22 cellular contexts compared by ENCODE assay signal in the genomic region with DNA sequence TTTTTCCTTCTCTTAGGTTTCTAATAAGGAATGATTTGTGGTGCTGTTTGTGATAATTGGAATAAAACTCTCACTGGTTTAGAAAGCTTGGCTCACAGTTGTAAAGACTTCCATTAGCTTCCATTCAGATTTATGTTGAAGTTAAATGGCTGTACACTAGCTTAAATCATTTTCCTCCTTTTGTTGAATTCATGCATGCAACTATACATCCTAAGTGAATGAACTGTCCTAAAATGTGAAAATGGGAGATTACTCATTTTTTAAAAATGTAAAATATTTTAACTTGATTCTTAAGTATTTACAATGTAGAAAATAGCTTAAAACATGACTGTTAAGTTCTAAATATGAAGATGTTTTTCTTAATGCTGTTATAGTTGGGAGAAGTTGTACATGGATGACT. TPM values are rescaled to one million over a fixed set of nuclear protein-coding genes. Genes with fewer than 3 reads are reported as not detected.
DNase-seq lines count a peak whose midpoint lies in the region; ATAC-seq, FAIRE-seq and TF ChIP-seq lines count a peak whose summit lies in the region.
"Had no signal": no experiment of that assay in that cellular context is flagged by ENCODE, and none has a peak within 500 bp of the region (broad histone marks: within the 10 kb centered on the region; RNA-seq: fewer than 3 reads in every experiment).

No MANE protein-coding gene starts in this region.

- in situ Hi-C loops in brain microvascular endothelial cell (cut with HindIII; ENCODE audit: low pct_ligation_motif_present, low sequenced_read_pairs): no loop called here

- TF ChIP-seq POLR2A in lower leg skin (IDR thresholded peaks at IDR 0.05): no peak

- CTCF ChIA-PET in activated naive CD4-positive, alpha-beta T cell treated with anti-CD3 and anti-CD28 coated beads, Interleukin-2, amount 10 ng/mL, durations not matched to agents 7 days and 5 days (lab: Charles Lee): interaction anchor here (1.7 kb wide), 1 partner anchor 11 kb away, joined by 5 read pairs; no protein-coding TSS in a partner anchor

- FAIRE-seq in RCC 7860 (lab: Jason Lieb, UNC): peak; percentile 67
- FAIRE-seq: keratinocyte had no signal

- H3K27me3 Mint-ChIP-seq in activated naive CD4-positive, alpha-beta T cell treated with anti-CD3 and anti-CD28 coated beads, Interleukin-2, amount 10 ng/mL, durations not matched to agents 7 days and 5 days: no peaks in the 10 kb centered on the region
- H3K27me3 Mint-ChIP-seq: CD4-positive, alpha-beta memory T cell; natural killer cell treated with Interleukin-12 subunit alpha and Interleukin-12 subunit beta and Interleukin-15 and Interleukin-18, amount 100 ng/mL, for 72 hours; stimulated activated memory B cell treated with anti-CD40 and anti-IgM and Interleukin-4, amounts not matched to agents 10 μg/mL and 1 μg/mL and 100 μg/mL, for 72 hours; T-helper 17 cell had no signal

- intact Hi-C loops in lower leg skin (cut with DNase I; ENCODE audit: low total_unique reads): no loop called here
- intact Hi-C loops in posterior cingulate gyrus (cut with DNase I): no loop called here

- H3K4me3 ChIP-seq in brain microvascular endothelial cell (ENCODE audit: low read depth, low read length) (no peak overlapping the region), lower leg skin (ENCODE audit: low read depth, poor library complexity, severe bottlenecking) (no peak overlapping the region)
- H3K4me3 ChIP-seq: gastroesophageal sphincter had no signal

- H3K4me1 Mint-ChIP-seq in activated naive CD4-positive, alpha-beta T cell treated with anti-CD3 and anti-CD28 coated beads, Interleukin-2, amount 10 ng/mL, durations not matched to agents 7 days and 5 days: peaks cover 34% of the 10 kb centered on the region
- H3K4me1 Mint-ChIP-seq: stimulated activated memory B cell treated with anti-CD40 and anti-IgM and Interleukin-4, amounts not matched to agents 10 μg/mL and 1 μg/mL and 100 μg/mL, for 72 hours had no signal

- no peak for ATAC-seq in activated naive CD4-positive, alpha-beta T cell treated with anti-CD3 and anti-CD28 coated beads, Interleukin-2, amount 50 U/mL, for 72 hours
- ATAC-seq: gastroesophageal sphincter; natural killer cell treated with Interleukin-12 subunit alpha and Interleukin-12 subunit beta and Interleukin-15 and Interleukin-18, amount 100 ng/mL, for 72 hours; stimulated activated memory B cell treated with anti-CD40 and anti-IgM and Interleukin-4, amounts not matched to agents 10 μg/mL and 1 μg/mL and 100 μg/mL, for 72 hours; T-helper 17 cell had no signal

- peak overlapping the region; percentile 86 to 87 for H3K27ac Mint-ChIP-seq in activated naive CD4-positive, alpha-beta T cell treated with anti-CD3 and anti-CD28 coated beads, Interleukin-2, amount 50 U/mL, for 72 hours
- no peak overlapping the region for H3K27ac Mint-ChIP-seq in activated naive CD4-positive, alpha-beta T cell treated with anti-CD3 and anti-CD28 coated beads, Interleukin-2, amount 10 ng/mL, durations not matched to agents 7 days and 5 days
- H3K27ac Mint-ChIP-seq: natural killer cell treated with Interleukin-12 subunit alpha and Interleukin-12 subunit beta and Interleukin-15 and Interleukin-18, amount 100 ng/mL, for 72 hours; stimulated activated memory B cell treated with anti-CD40 and anti-IgM and Interleukin-4, amounts not matched to agents 10 μg/mL and 1 μg/mL and 100 μg/mL, for 72 hours had no signal

- no peaks in the 10 kb centered on the region for H3K36me3 ChIP-seq in brain microvascular endothelial cell (replicated peaks)
- H3K36me3 ChIP-seq: gastroesophageal sphincter, WERI-Rb-1 had no signal

- peaks cover 10 to 55% of the 10 kb centered on the region in 2 donors for H3K36me3 Mint-ChIP-seq in activated naive CD4-positive, alpha-beta T cell treated with anti-CD3 and anti-CD28 coated beads, Interleukin-2, amount 50 U/mL, for 72 hours
- H3K36me3 Mint-ChIP-seq in activated naive CD4-positive, alpha-beta T cell treated with anti-CD3 and anti-CD28 coated beads, Interleukin-2, amount 10 ng/mL, durations not matched to agents 7 days and 5 days: peaks cover 48% of the 10 kb centered on the region
- H3K36me3 Mint-ChIP-seq: stimulated activated memory B cell treated with anti-CD40 and anti-IgM and Interleukin-4, amounts not matched to agents 10 μg/mL and 1 μg/mL and 100 μg/mL, for 72 hours had no signal

- DNase-seq in activated naive CD4-positive, alpha-beta T cell treated with anti-CD3 and anti-CD28 coated beads, Interleukin-2, amount 50 U/mL, for 72 hours (ENCODE audit: low spot score in 2 of 2): no peak
- no peak for DNase-seq in activated naive CD4-positive, alpha-beta T cell treated with anti-CD3 and anti-CD28 coated beads, Interleukin-2, amount 10 ng/mL, durations not matched to agents 7 days and 5 days
- DNase-seq in RCC 7860 (ENCODE audit: low spot score) (no peak), brain microvascular endothelial cell (no peak), lower leg skin (ENCODE audit: low spot score in 2 of 2) (no peak), posterior cingulate gyrus (no peak), C1 segment of cervical spinal cord (lab: John Stamatoyannopoulos, UW) (no peak)
- no peak for DNase-seq in stimulated activated CD4-positive, alpha-beta T cell treated with anti-CD3 and anti-CD28 coated beads, Interleukin-4, amount 100 ng/mL, for 4 hours
- DNase-seq: anterior cingulate cortex; CD4-positive, alpha-beta memory T cell; effector CD4-positive, alpha-beta T cell; erythroblast; GOT3; NCI-H146; NCI-H748 treated with DMSO at 0.1 percent for 48 hours; SIG-M5; T-helper 17 cell; WERI-Rb-1 had no signal

- no peak overlapping the region for H3K4me3 Mint-ChIP-seq in activated naive CD4-positive, alpha-beta T cell treated with anti-CD3 and anti-CD28 coated beads, Interleukin-2, amount 10 ng/mL, durations not matched to agents 7 days and 5 days
- H3K4me3 Mint-ChIP-seq: natural killer cell treated with Interleukin-12 subunit alpha and Interleukin-12 subunit beta and Interleukin-15 and Interleukin-18, amount 100 ng/mL, for 72 hours; stimulated activated memory B cell treated with anti-CD40 and anti-IgM and Interleukin-4, amounts not matched to agents 10 μg/mL and 1 μg/mL and 100 μg/mL, for 72 hours; T-helper 17 cell had no signal

- H3K9me3 Mint-ChIP-seq in activated naive CD4-positive, alpha-beta T cell treated with anti-CD3 and anti-CD28 coated beads, Interleukin-2, amount 50 U/mL, for 72 hours: peaks cover 7 to 8% of the 10 kb centered on the region in 2 donors
- H3K9me3 Mint-ChIP-seq in activated naive CD4-positive, alpha-beta T cell treated with anti-CD3 and anti-CD28 coated beads, Interleukin-2, amount 10 ng/mL, durations not matched to agents 7 days and 5 days: peaks cover 10% of the 10 kb centered on the region
- H3K9me3 Mint-ChIP-seq: natural killer cell treated with Interleukin-12 subunit alpha and Interleukin-12 subunit beta and Interleukin-15 and Interleukin-18, amount 100 ng/mL, for 72 hours; stimulated activated memory B cell treated with anti-CD40 and anti-IgM and Interleukin-4, amounts not matched to agents 10 μg/mL and 1 μg/mL and 100 μg/mL, for 72 hours had no signal

- H3K27me3 ChIP-seq in brain microvascular endothelial cell (replicated peaks): no peaks in the 10 kb centered on the region
- H3K27me3 ChIP-seq: gastroesophageal sphincter had no signal

- peak overlapping the region; percentile 5 for H3K27ac ChIP-seq in brain microvascular endothelial cell
- H3K27ac ChIP-seq: gastroesophageal sphincter, WERI-Rb-1 had no signal

- no peak for TF ChIP-seq CTCF in brain microvascular endothelial cell (IDR thresholded peaks at IDR 0.05; ENCODE audit: low read depth, low read length, missing control alignments)
- no peak for TF ChIP-seq CTCF in lower leg skin (IDR thresholded peaks at IDR 0.05)

RNA-seq across cellular contexts. Expression of a gene that starts 15.2 kb away (rescaled TPM):
- 100 to 1,000 TPM; 104 to 119 TPM for total RNA-seq in activated naive CD4-positive, alpha-beta T cell treated with anti-CD3 and anti-CD28 coated beads, Interleukin-2, amount 50 U/mL, for 72 hours
- total RNA-seq in lower leg skin: 10 to 100 TPM in 3 of 4 donors, 1 to 10 TPM in 1; 9.6 to 15.5 (median 11.1) TPM

Comparison
In these comparisons a context has a peak if more than half of its experiments do, and no peak if none do; other contexts are left out.
1. RNA of a gene that starts 15.2 kb away (total RNA-seq): 104 to 119 TPM in activated naive CD4-positive, alpha-beta T cell treated with anti-CD3 and anti-CD28 coated beads, Interleukin-2, amount 50 U/mL, for 72 hours; 9.6 to 15.5 TPM in lower leg skin; every median in the first group is over 4 times any median in the second.